ENCODE assay signal across 8 cellular contexts in genomic region chr3:195989921-195990840, GRCh38.
DNase-seq lines count a peak whose midpoint lies in the region; ATAC-seq and TF ChIP-seq lines count a peak whose summit lies in the region.
"Not testable (repeated sequence)": the region's sequence is repeated elsewhere in the genome, so short reads cannot be mapped to it uniquely, and the experiment has no call there.

No MANE protein-coding gene starts in this region.

- DNase-seq in M059J (ENCODE audit: low read depth): peak; percentile 75
- peak; percentile 94 for DNase-seq in activated CD8-positive, alpha-beta memory T cell treated with anti-CD3 and anti-CD28 coated beads, Interleukin-2, amount 10 ng/mL, durations not matched to agents 7 days and 5 days
- DNase-seq in uterus: peak; percentile 82 to 93

- not testable (repeated sequence) for H3K9me3 Mint-ChIP-seq in activated CD8-positive, alpha-beta memory T cell treated with anti-CD3 and anti-CD28 coated beads, Interleukin-2, amount 10 ng/mL, durations not matched to agents 7 days and 5 days (ENCODE audit: low read depth)

- ATAC-seq in GM18508 (IDR thresholded peaks at IDR 0.05; ENCODE audit: insufficient read depth, unreplicated experiment) (peak; percentile 39), HG02623 (IDR thresholded peaks at IDR 0.05; ENCODE audit: unreplicated experiment) (peak; percentile 78)
- ATAC-seq in activated CD8-positive, alpha-beta memory T cell treated with anti-CD3 and anti-CD28 coated beads, Interleukin-2, amount 10 ng/mL, durations not matched to agents 7 days and 5 days: peak; percentile 97

- H3K9ac ChIP-seq in duodenal mucosa (ENCODE audit: low read depth in 1 of 2, low read length in 2 of 2): peak overlapping the region; percentile 68 to 70

- peak; percentile 82 to 83 for TF ChIP-seq POLR2A in uterus (IDR thresholded peaks at IDR 0.05)

- not testable (repeated sequence) for H3K4me1 ChIP-seq in duodenal mucosa (ENCODE audit: control insufficient read depth in 1 of 2, insufficient read depth in 2 of 2, low read length in 2 of 2); uterus

- H3K4me3 ChIP-seq in duodenal mucosa (ENCODE audit: low read depth in 1 of 2, low read length in 2 of 2): peak overlapping the region; percentile 67 to 70
- peak overlapping the region; percentile 66 to 94 (median 75) for H3K4me3 ChIP-seq in skin epidermis
- H3K4me3 ChIP-seq in uterus: peak overlapping the region; percentile 62 to 88

- not testable (repeated sequence) for H3K9me3 ChIP-seq in duodenal mucosa (ENCODE audit: control insufficient read depth in 1 of 2, low read length in 2 of 2); uterus

- H3K36me3 Mint-ChIP-seq in activated CD8-positive, alpha-beta memory T cell treated with anti-CD3 and anti-CD28 coated beads, Interleukin-2, amount 10 ng/mL, durations not matched to agents 7 days and 5 days: not testable (repeated sequence)

- H3K27ac ChIP-seq in duodenal mucosa (ENCODE audit: low read depth, low read length) (peak overlapping the region; percentile 20), layer of hippocampus (ENCODE audit: low read depth, low read length) (peak overlapping the region; percentile 73), skin epidermis (peak overlapping the region; percentile 80 to 97 (median 91)), uterus (peak overlapping the region; percentile 77 to 84)

- intact Hi-C loops in uterus (cut with DNase I; ENCODE audit: low total_unique reads): not testable (repeated sequence)

- peak in 1 of 4 experiments; percentile 42 for TF ChIP-seq CTCF in uterus (IDR thresholded peaks at IDR 0.05)

- CTCF ChIA-PET in activated CD8-positive, alpha-beta memory T cell treated with anti-CD3 and anti-CD28 coated beads, Interleukin-2, amount 10 ng/mL, durations not matched to agents 7 days and 5 days (lab: Charles Lee): not testable (repeated sequence)

- not testable (repeated sequence) for H3K36me3 ChIP-seq in duodenal mucosa (ENCODE audit: control insufficient read depth in 1 of 2, insufficient read depth in 2 of 2, low read length in 2 of 2); uterus

- H3K27me3 ChIP-seq in duodenal mucosa (ENCODE audit: control insufficient read depth in 1 of 2, insufficient read depth in 2 of 2, low read length in 2 of 2); layer of hippocampus (ENCODE audit: control insufficient read depth, insufficient read depth, low read length); uterus: not testable (repeated sequence)

- H3K4me1 Mint-ChIP-seq in activated CD8-positive, alpha-beta memory T cell treated with anti-CD3 and anti-CD28 coated beads, Interleukin-2, amount 10 ng/mL, durations not matched to agents 7 days and 5 days: not testable (repeated sequence)

- H3K27ac Mint-ChIP-seq in activated CD8-positive, alpha-beta memory T cell treated with anti-CD3 and anti-CD28 coated beads, Interleukin-2, amount 10 ng/mL, durations not matched to agents 7 days and 5 days: peak overlapping the region; percentile 73

- not testable (repeated sequence) for H3K27me3 Mint-ChIP-seq in activated CD8-positive, alpha-beta memory T cell treated with anti-CD3 and anti-CD28 coated beads, Interleukin-2, amount 10 ng/mL, durations not matched to agents 7 days and 5 days

- H3K4me3 Mint-ChIP-seq in activated CD8-positive, alpha-beta memory T cell treated with anti-CD3 and anti-CD28 coated beads, Interleukin-2, amount 10 ng/mL, durations not matched to agents 7 days and 5 days: peak overlapping the region; percentile 70

Comparison
In these comparisons a context has a peak if more than half of its experiments do, and no peak if none do; other contexts are left out.
1. Peak in every context shown above with its lines: DNase-seq, ATAC-seq, H3K4me3 ChIP-seq and H3K27ac ChIP-seq.
2. ATAC-seq: peak in every context shown above with its lines; median percentile 97 in activated CD8-positive, alpha-beta memory T cell treated with anti-CD3 and anti-CD28 coated beads, Interleukin-2, amount 10 ng/mL, durations not matched to agents 7 days and 5 days; 78 in HG02623; 39 in GM18508.
3. H3K27ac ChIP-seq: peak in every context shown above with its lines; median percentile 91 in skin epidermis; 80 in uterus; 73 in layer of hippocampus; 20 in duodenal mucosa.